In genomic region chr4:169115897-169116254, GRCh38 we compare ENCODE assay signal across 9 cellular contexts.
DNase-seq lines count a peak whose midpoint lies in the region; ATAC-seq lines count a peak whose summit lies in the region.
"Had no signal": no experiment of that assay in that cellular context is flagged by ENCODE, and none has a peak within 500 bp of the region (broad histone marks: within the 10 kb centered on the region; RNA-seq: fewer than 3 reads in every experiment).

No MANE protein-coding gene starts in this region.

- H3K4me1 ChIP-seq in adipocyte (ENCODE audit: control insufficient read depth, insufficient read depth, low read length) = peaks cover 18% of the 10 kb centered on the region
- no peaks in the 10 kb centered on the region for H3K4me1 ChIP-seq in CD4-positive, alpha-beta memory T cell (ENCODE audit: insufficient read depth, low read length)

- H3K27me3 Mint-ChIP-seq in CD4-positive, alpha-beta memory T cell = no peaks in the 10 kb centered on the region
- H3K27me3 Mint-ChIP-seq: activated naive CD8-positive, alpha-beta T cell treated with anti-CD3 and anti-CD28 coated beads, Interleukin-2, amount 10 ng/mL, durations not matched to agents 7 days and 5 days had no signal

- no peaks in the 10 kb centered on the region for H3K36me3 Mint-ChIP-seq in CD4-positive, alpha-beta memory T cell
- H3K36me3 Mint-ChIP-seq: activated naive CD8-positive, alpha-beta T cell treated with anti-CD3 and anti-CD28 coated beads, Interleukin-2, amount 10 ng/mL, durations not matched to agents 7 days and 5 days had no signal

- intact Hi-C loops in left colon (cut with DNase I, micrococcal nuclease) = no loop called here
- intact Hi-C loops in CD4-positive, alpha-beta memory T cell (cut with micrococcal nuclease) = no loop called here

- POLR2A ChIA-PET in CD4-positive, alpha-beta memory T cell (lab: Charles Lee; ENCODE audit: partially characterized antibody) = no interaction called here

- H3K9me3 Mint-ChIP-seq in CD4-positive, alpha-beta memory T cell = no peaks in the 10 kb centered on the region
- H3K9me3 Mint-ChIP-seq: activated naive CD8-positive, alpha-beta T cell treated with anti-CD3 and anti-CD28 coated beads, Interleukin-2, amount 10 ng/mL, durations not matched to agents 7 days and 5 days had no signal

- peaks cover 71% of the 10 kb centered on the region for H3K36me3 ChIP-seq in adipocyte (ENCODE audit: control insufficient read depth, insufficient read depth, low read length, severe bottlenecking)
- no peaks in the 10 kb centered on the region for H3K36me3 ChIP-seq in CD4-positive, alpha-beta memory T cell (ENCODE audit: insufficient read depth, low read length)

- CTCF ChIA-PET in CD4-positive, alpha-beta memory T cell (lab: Charles Lee; ENCODE audit: partially characterized antibody) = no interaction called here

- no peaks in the 10 kb centered on the region for H3K4me1 Mint-ChIP-seq in CD4-positive, alpha-beta memory T cell
- H3K4me1 Mint-ChIP-seq: activated naive CD8-positive, alpha-beta T cell treated with anti-CD3 and anti-CD28 coated beads, Interleukin-2, amount 10 ng/mL, durations not matched to agents 7 days and 5 days had no signal

- H3K27ac ChIP-seq in CD4-positive, alpha-beta memory T cell (ENCODE audit: low read depth, low read length) = no peak overlapping the region

- H3K9me3 ChIP-seq in adipocyte (ENCODE audit: control insufficient read depth, low read length) = no peaks in the 10 kb centered on the region
- no peaks in the 10 kb centered on the region for H3K9me3 ChIP-seq in CD4-positive, alpha-beta memory T cell (ENCODE audit: control insufficient read depth in 1 of 2, low read length in 2 of 2)

- ATAC-seq in left colon (peak; percentile 71), GM19467 (IDR thresholded peaks at IDR 0.05; ENCODE audit: unreplicated experiment) (no peak), HG02588 (IDR thresholded peaks at IDR 0.05; ENCODE audit: unreplicated experiment) (no peak)

- H3K27ac Mint-ChIP-seq in CD4-positive, alpha-beta memory T cell = no peak overlapping the region
- H3K27ac Mint-ChIP-seq: activated naive CD8-positive, alpha-beta T cell treated with anti-CD3 and anti-CD28 coated beads, Interleukin-2, amount 10 ng/mL, durations not matched to agents 7 days and 5 days had no signal

- H3K4me3 Mint-ChIP-seq in CD4-positive, alpha-beta memory T cell = no peak overlapping the region
- H3K4me3 Mint-ChIP-seq: activated naive CD8-positive, alpha-beta T cell treated with anti-CD3 and anti-CD28 coated beads, Interleukin-2, amount 10 ng/mL, durations not matched to agents 7 days and 5 days had no signal

- H3K9ac ChIP-seq in adipocyte (ENCODE audit: low read length) = peak overlapping the region; percentile 70

- no peaks in the 10 kb centered on the region for H3K27me3 ChIP-seq in adipocyte (replicated peaks; ENCODE audit: control insufficient read depth, insufficient read depth, low read length)
- no peaks in the 10 kb centered on the region for H3K27me3 ChIP-seq in CD4-positive, alpha-beta memory T cell (ENCODE audit: insufficient read depth, low read length)

- H3K4me3 ChIP-seq in adipocyte (ENCODE audit: low read length) = no peak overlapping the region
- H3K4me3 ChIP-seq in CD4-positive, alpha-beta memory T cell (ENCODE audit: low read length in 2 of 2) = no peak overlapping the region

- DNase-seq in AG08395 (ENCODE audit: low spot score) (peak; percentile 85), HK-2 (ENCODE audit: unreplicated experiment) (peak; percentile 64), adipocyte (ENCODE audit: low read depth) (peak; percentile 95), left colon (peak in 1 of 2 donors; percentile 60), cortex of kidney (lab: John Stamatoyannopoulos, UW) (no peak)
- no peak for DNase-seq in CD4-positive, alpha-beta memory T cell
- DNase-seq: activated naive CD8-positive, alpha-beta T cell treated with anti-CD3 and anti-CD28 coated beads, Interleukin-2, amount 10 ng/mL, durations not matched to agents 7 days and 5 days had no signal

Comparison
In these comparisons a context has a peak if more than half of its experiments do, and no peak if none do; other contexts are left out.
1. DNase-seq: peak in AG08395 (single experiment), HK-2 (single experiment) and adipocyte (single experiment); none in cortex of kidney (single experiment) and CD4-positive, alpha-beta memory T cell (0 of 5).